Comparison of ENCODE assay signal across 8 cellular contexts in the genomic region with DNA sequence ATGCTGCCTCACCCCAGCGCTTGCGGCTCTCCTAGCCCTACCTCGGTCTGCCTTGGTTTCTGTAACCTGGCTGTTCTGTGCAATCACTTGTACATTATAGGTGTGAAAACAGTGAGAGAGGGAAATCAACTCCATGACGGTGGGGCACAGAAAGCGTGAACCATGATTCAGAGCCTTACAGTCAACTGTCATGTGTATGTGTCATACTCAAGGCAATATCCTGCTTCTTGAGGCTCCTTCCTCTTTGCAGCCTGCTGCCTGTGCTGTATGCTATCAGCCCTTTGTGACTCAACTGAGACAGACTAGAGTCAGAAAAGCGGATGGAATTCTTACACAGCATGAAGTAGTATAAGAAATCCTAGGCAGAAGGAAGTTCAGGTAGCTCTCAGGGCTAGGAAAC. TPM values are rescaled to one million over a fixed set of nuclear protein-coding genes. Genes with fewer than 3 reads are reported as not detected.
DNase-seq lines count a peak whose midpoint lies in the region; ATAC-seq, FAIRE-seq and TF ChIP-seq lines count a peak whose summit lies in the region.
"Had no signal": no experiment of that assay in that cellular context is flagged by ENCODE, and none has a peak within 500 bp of the region (broad histone marks: within the 10 kb centered on the region; RNA-seq: fewer than 3 reads in every experiment).

No MANE protein-coding gene starts in this region.

- H3K27me3 ChIP-seq in fibroblast of lung (ENCODE audit: control insufficient read depth, insufficient read depth, low read length), result peaks cover 22% of the 10 kb centered on the region
- H3K27me3 ChIP-seq in small intestine (ENCODE audit: control insufficient read depth in 2 of 2, insufficient read depth in 2 of 2, low read length in 2 of 2), result peaks cover 0 to 4% of the 10 kb centered on the region in 2 donors
- peaks cover 4% of the 10 kb centered on the region for H3K27me3 ChIP-seq in effector memory CD4-positive, alpha-beta T cell (replicated peaks; ENCODE audit: control insufficient read depth, insufficient read depth, low read length, poor library complexity, severe bottlenecking)

- H3K9ac ChIP-seq in fibroblast of lung (ENCODE audit: insufficient read depth, low read length), result no peak overlapping the region

- no peak for TF ChIP-seq CTCF in fibroblast of lung (conservative IDR thresholded peaks at IDR 0.05 in 1 of 2, IDR thresholded peaks at IDR 0.05 in 1 of 2; ENCODE audit: low read depth in 1 of 2, low read length in 2 of 2)

- peak overlapping the region; percentile 9 for H3K27ac ChIP-seq in fibroblast of lung (ENCODE audit: insufficient read depth, low read length)
- no peak overlapping the region for H3K27ac ChIP-seq in small intestine (ENCODE audit: low read depth in 1 of 2, low read length in 1 of 2)
- no peak overlapping the region for H3K27ac ChIP-seq in effector memory CD4-positive, alpha-beta T cell (ENCODE audit: insufficient read depth, low read length, poor library complexity, severe bottlenecking)
- H3K27ac ChIP-seq: body of pancreas had no signal

- H3K4me2 ChIP-seq in fibroblast of lung (ENCODE audit: extremely low read depth, insufficient read depth, low read length), result peak overlapping the region; percentile 7

- H2AFZ ChIP-seq in fibroblast of lung (ENCODE audit: low read length), result peak overlapping the region; percentile 47

- no peak for ATAC-seq in HG02610 (IDR thresholded peaks at IDR 0.05; ENCODE audit: unreplicated experiment)
- ATAC-seq: body of pancreas had no signal

- peaks cover 7% of the 10 kb centered on the region for H3K4me1 ChIP-seq in fibroblast of lung (ENCODE audit: control insufficient read depth, extremely low read depth, insufficient read depth, low read length)
- peaks cover 2 to 6% of the 10 kb centered on the region in 2 donors for H3K4me1 ChIP-seq in small intestine (ENCODE audit: control insufficient read depth in 2 of 2, insufficient read depth in 1 of 2, low read depth in 1 of 2, low read length in 1 of 2)
- peaks cover 18% of the 10 kb centered on the region for H3K4me1 ChIP-seq in effector memory CD4-positive, alpha-beta T cell (ENCODE audit: control insufficient read depth, insufficient read depth, low read length, poor library complexity, severe bottlenecking)

- H3K79me2 ChIP-seq in fibroblast of lung (ENCODE audit: control insufficient read depth, insufficient read depth, low read length), result no peaks in the 10 kb centered on the region

- no peak for FAIRE-seq in small intestine (lab: Jason Lieb, UNC)

- H3K36me3 ChIP-seq in fibroblast of lung (ENCODE audit: control insufficient read depth, insufficient read depth, low read length) (no peaks in the 10 kb centered on the region), small intestine (ENCODE audit: control insufficient read depth in 2 of 2, insufficient read depth in 2 of 2, low read length in 2 of 2) (no peaks in the 10 kb centered on the region)
- H3K36me3 ChIP-seq in effector memory CD4-positive, alpha-beta T cell (ENCODE audit: control insufficient read depth, insufficient read depth, low read length), result no peaks in the 10 kb centered on the region

- WGBS in small intestine, 3 donors, result 66 to 70% (median 66%) methylated on average over 6 of the region's 6 CpGs

- no peaks in the 10 kb centered on the region for H3K9me3 ChIP-seq in fibroblast of lung (ENCODE audit: control insufficient read depth, insufficient read depth, low read depth, low read length)
- no peaks in the 10 kb centered on the region for H3K9me3 ChIP-seq in small intestine (ENCODE audit: control insufficient read depth, low read depth)
- H3K9me3 ChIP-seq in effector memory CD4-positive, alpha-beta T cell (ENCODE audit: control insufficient read depth, low read length), result no peaks in the 10 kb centered on the region
- H3K9me3 ChIP-seq: body of pancreas had no signal

- DNase-seq in KG1 (lab: John Stamatoyannopoulos, UW) (peak; percentile 80), fibroblast of lung (ENCODE audit: low read depth in 2 of 2) (peak; percentile 68 to 88), small intestine (no peak)
- DNase-seq in activated CD4-positive, alpha-beta T cell treated with anti-CD3 and anti-CD28 coated beads for 4 hours, result peak; percentile 33 to 37
- DNase-seq in stimulated activated CD8-positive, alpha-beta memory T cell treated with anti-CD3 and anti-CD28 coated beads, Interleukin-7, amount 100 ng/mL, for 4 hours (ENCODE audit: low read depth in 2 of 2), result peak; percentile 13 to 30
- no peak for DNase-seq in effector memory CD4-positive, alpha-beta T cell

- no peak overlapping the region for H3K4me3 ChIP-seq in fibroblast of lung (replicated peaks in 1 of 4; ENCODE audit: control extremely low read depth in 1 of 4, insufficient read depth in 1 of 4, low read depth in 3 of 4, low read length in 4 of 4)
- no peak overlapping the region for H3K4me3 ChIP-seq in small intestine (ENCODE audit: low read depth in 1 of 2, low read length in 2 of 2)
- no peak overlapping the region for H3K4me3 ChIP-seq in effector memory CD4-positive, alpha-beta T cell (ENCODE audit: insufficient read depth, low read depth, low read length, poor library complexity, severe bottlenecking)
- H3K4me3 ChIP-seq: body of pancreas had no signal

- no peaks in the 10 kb centered on the region for H4K20me1 ChIP-seq in fibroblast of lung (ENCODE audit: control insufficient read depth, extremely low read depth, insufficient read depth, low read length)

RNA-seq across cellular contexts. Expression of a gene that starts 2.1 kb away (rescaled TPM):
- 4.1 and 8.8 TPM in 2 replicates for total RNA-seq in fibroblast of lung
- 11.7 and 13.9 TPM in 2 replicates for polyA plus RNA-seq in fibroblast of lung
- polyA plus RNA-seq in fibroblast of lung (2012), result 7.1 and 10.1 TPM in 2 replicates
- 12.9 and 20.2 TPM in 2 replicates for polyA minus RNA-seq in fibroblast of lung (ENCODE audit: low replicate concordance)
- under 1 TPM in 1 of 3 donors, not detected in 2; 0.70 TPM for polyA plus RNA-seq in small intestine

RNA-seq across cellular contexts. Expression of a gene that starts 37.5 kb away (rescaled TPM):
- total RNA-seq in fibroblast of lung, result 36.2 and 51.0 TPM in 2 replicates
- polyA plus RNA-seq in fibroblast of lung (59.0 and 61.6 TPM in 2 replicates), small intestine (10 to 100 TPM; 31.3 to 45.7 (median 45.4) TPM)
- polyA plus RNA-seq in fibroblast of lung (2012), result 48.8 and 52.2 TPM in 2 replicates
- 8.9 and 10.1 TPM in 2 replicates for polyA minus RNA-seq in fibroblast of lung (ENCODE audit: low replicate concordance)

RNA-seq across cellular contexts. Expression of a gene that starts 58.9 kb away (rescaled TPM):
- total RNA-seq in fibroblast of lung, result not detected in 2 replicates
- polyA plus RNA-seq in fibroblast of lung (not detected in 2 replicates), small intestine (not detected)
- polyA plus RNA-seq in fibroblast of lung (2012), result not detected in 2 replicates
- polyA minus RNA-seq in fibroblast of lung (ENCODE audit: low replicate concordance), result not detected in 2 replicates
- total RNA-seq: body of pancreas had no signal

Comparison
In these comparisons a context has a peak if more than half of its experiments do, and no peak if none do; other contexts are left out.
1. DNase-seq: peak in KG1 (single experiment), activated CD4-positive, alpha-beta T cell treated with anti-CD3 and anti-CD28 coated beads for 4 hours (2 of 2), fibroblast of lung (2 of 2) and stimulated activated CD8-positive, alpha-beta memory T cell treated with anti-CD3 and anti-CD28 coated beads, Interleukin-7, amount 100 ng/mL, for 4 hours (2 of 2); none in small intestine (single experiment) and effector memory CD4-positive, alpha-beta T cell (0 of 3).
2. RNA of a gene that starts 2.1 kb away (polyA plus RNA-seq): 7.1 to 13.9 TPM in fibroblast of lung; 0.70 TPM in small intestine; every median in the first group is over 4 times any median in the second.